In the genomic region with DNA sequence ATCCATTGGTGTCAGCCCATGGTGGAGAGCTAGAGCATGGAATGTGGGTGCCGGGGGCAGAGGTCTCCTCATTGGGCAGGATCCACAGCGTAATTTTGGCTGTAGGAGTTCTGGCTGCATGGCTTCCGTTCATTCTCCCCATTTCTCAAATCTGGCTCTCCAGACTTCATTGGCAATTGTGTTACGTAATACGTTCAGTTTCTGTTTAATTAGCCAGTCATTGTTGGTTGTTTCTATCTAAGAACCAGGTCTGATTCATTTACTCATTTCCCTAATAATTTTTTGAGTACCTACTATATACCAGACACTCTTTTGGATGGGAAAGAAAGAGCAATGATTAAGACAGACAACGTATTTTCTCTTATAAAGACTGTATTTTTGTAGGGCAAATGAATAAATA, we compare ENCODE assay signal across 8 cellular contexts.
"Had no signal": no experiment of that assay in that cellular context is flagged by ENCODE, and none has a peak within 500 bp of the region (broad histone marks: within the 10 kb centered on the region; RNA-seq: fewer than 3 reads in every experiment).

No MANE protein-coding gene starts in this region.

- DNase-seq: GM23248, GOT3, H7, HFFc6, KBM-7 had no signal

- H3K36me3 ChIP-seq: HAP-1 had no signal

- H3K27ac ChIP-seq: GM23248, HL-60 had no signal

- H3K4me3 ChIP-seq: GM23248, HAP-1 had no signal

- ATAC-seq: HCT116 had no signal

- H2AFZ ChIP-seq: GM23248 had no signal

- H3K4me1 ChIP-seq: HAP-1 had no signal

- H3K9me3 ChIP-seq: HAP-1 had no signal

- H3K9ac ChIP-seq: GM23248 had no signal
